ENCODE assay signal across 4 cellular contexts in the genomic region with DNA sequence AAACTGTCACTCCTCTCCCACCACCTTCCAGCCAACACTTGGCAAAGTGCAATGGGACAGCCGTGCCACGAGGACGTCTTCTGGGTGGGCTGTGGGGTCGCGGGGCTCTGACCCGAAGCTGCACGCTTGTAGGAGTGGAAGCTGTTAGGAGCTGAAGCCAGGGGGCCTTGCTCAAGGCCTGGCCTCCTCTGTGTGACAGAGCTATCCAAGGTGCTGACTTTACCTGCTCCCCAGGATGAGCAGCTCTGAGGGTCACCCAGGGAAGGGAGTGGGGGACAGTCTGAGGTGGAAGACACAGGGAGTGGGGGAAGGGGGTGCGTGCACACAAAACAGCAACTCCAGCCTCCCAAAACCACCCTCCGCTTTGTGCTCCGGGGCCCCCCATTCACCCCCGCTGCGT.
A peak's percentile ranks its signal among the peaks of the same experiment; 100 is the strongest.
TF ChIP-seq lines count a peak whose summit lies in the region.

No MANE protein-coding gene starts in this region.

TF ChIP-seq in A549, 52 proteins besides CTCF, POLR2A, EP300 and RAD21:
- TF ChIP-seq EHMT2 (IDR thresholded peaks at IDR 0.05; ENCODE audit: low read depth), result no peak
- TF ChIP-seq, protein P1, sequence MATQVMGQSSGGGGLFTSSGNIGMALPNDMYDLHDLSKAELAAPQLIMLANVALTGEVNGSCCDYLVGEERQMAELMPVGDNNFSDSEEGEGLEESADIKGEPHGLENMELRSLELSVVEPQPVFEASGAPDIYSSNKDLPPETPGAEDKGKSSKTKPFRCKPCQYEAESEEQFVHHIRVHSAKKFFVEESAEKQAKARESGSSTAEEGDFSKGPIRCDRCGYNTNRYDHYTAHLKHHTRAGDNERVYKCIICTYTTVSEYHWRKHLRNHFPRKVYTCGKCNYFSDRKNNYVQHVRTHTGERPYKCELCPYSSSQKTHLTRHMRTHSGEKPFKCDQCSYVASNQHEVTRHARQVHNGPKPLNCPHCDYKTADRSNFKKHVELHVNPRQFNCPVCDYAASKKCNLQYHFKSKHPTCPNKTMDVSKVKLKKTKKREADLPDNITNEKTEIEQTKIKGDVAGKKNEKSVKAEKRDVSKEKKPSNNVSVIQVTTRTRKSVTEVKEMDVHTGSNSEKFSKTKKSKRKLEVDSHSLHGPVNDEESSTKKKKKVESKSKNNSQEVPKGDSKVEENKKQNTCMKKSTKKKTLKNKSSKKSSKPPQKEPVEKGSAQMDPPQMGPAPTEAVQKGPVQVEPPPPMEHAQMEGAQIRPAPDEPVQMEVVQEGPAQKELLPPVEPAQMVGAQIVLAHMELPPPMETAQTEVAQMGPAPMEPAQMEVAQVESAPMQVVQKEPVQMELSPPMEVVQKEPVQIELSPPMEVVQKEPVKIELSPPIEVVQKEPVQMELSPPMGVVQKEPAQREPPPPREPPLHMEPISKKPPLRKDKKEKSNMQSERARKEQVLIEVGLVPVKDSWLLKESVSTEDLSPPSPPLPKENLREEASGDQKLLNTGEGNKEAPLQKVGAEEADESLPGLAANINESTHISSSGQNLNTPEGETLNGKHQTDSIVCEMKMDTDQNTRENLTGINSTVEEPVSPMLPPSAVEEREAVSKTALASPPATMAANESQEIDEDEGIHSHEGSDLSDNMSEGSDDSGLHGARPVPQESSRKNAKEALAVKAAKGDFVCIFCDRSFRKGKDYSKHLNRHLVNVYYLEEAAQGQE (IDR thresholded peaks at IDR 0.05), result peak; percentile 82
TF ChIP-seq in A549: peak in this region for 1.

TF ChIP-seq in HEK293, 187 proteins besides CTCF, POLR2A, EP300 and RAD21:
- TF ChIP-seq ZNF549 (tag by site-specific recombination; IDR thresholded peaks at IDR 0.05), result no peak
- TF ChIP-seq, protein P1 (tag by site-specific recombination; IDR thresholded peaks at IDR 0.05), result peak; percentile 98
- TF ChIP-seq ZNF501 (tag by site-specific recombination; IDR thresholded peaks at IDR 0.05), result no peak
- no peak for TF ChIP-seq ZNF548 (tag by site-specific recombination; IDR thresholded peaks at IDR 0.05)
- TF ChIP-seq ZNF157 (tag by site-specific recombination; IDR thresholded peaks at IDR 0.05), result no peak
- peak; percentile 20; the same call in 1 of the 2 replicates for TF ChIP-seq GLIS1 (tag by site-specific recombination; IDR thresholded peaks at IDR 0.05)
- no peak for TF ChIP-seq ZNF426 (tag by site-specific recombination; IDR thresholded peaks at IDR 0.05)
- no peak for TF ChIP-seq SP3 (tag by site-specific recombination; IDR thresholded peaks at IDR 0.05)

TF ChIP-seq in K562, 482 proteins besides CTCF, POLR2A, EP300 and RAD21:
- TF ChIP-seq MIER1 (IDR thresholded peaks at IDR 0.05; ENCODE audit: low read depth) (peak; percentile 89), EHMT2 (IDR thresholded peaks at IDR 0.05) (peak; percentile 90)
- TF ChIP-seq, protein P2, sequence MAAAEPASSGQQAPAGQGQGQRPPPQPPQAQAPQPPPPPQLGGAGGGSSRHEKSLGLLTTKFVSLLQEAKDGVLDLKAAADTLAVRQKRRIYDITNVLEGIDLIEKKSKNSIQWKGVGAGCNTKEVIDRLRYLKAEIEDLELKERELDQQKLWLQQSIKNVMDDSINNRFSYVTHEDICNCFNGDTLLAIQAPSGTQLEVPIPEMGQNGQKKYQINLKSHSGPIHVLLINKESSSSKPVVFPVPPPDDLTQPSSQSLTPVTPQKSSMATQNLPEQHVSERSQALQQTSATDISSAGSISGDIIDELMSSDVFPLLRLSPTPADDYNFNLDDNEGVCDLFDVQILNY (CRISPR knock-in tag; IDR thresholded peaks at IDR 0.05), result no peak

TF ChIP-seq in liver, 16 proteins besides CTCF, POLR2A, EP300 and RAD21:
- TF ChIP-seq, protein P1 (IDR thresholded peaks at IDR 0.05), result peak; percentile 81
- TF ChIP-seq NR2F2 (IDR thresholded peaks at IDR 0.05), result no peak
- TF ChIP-seq, protein P3, sequence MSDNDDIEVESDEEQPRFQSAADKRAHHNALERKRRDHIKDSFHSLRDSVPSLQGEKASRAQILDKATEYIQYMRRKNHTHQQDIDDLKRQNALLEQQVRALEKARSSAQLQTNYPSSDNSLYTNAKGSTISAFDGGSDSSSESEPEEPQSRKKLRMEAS (IDR thresholded peaks at IDR 0.05), result no peak
